ENCODE assay signal across 1 cellular context in genomic region chr1:20603473-20604464, GRCh38.
A peak's percentile ranks its signal among the peaks of the same experiment; 100 is the strongest.
TF ChIP-seq lines count a peak whose summit lies in the region.

No MANE protein-coding gene starts in this region.

TF ChIP-seq in HepG2, 621 proteins besides CTCF, POLR2A, EP300 and RAD21 (continued from another document):
- no peak for TF ChIP-seq SYNCRIP (IDR thresholded peaks at IDR 0.05; ENCODE audit: insufficient read depth, low read depth, low read length)
- no peak for TF ChIP-seq HDAC1 (CRISPR knock-in tag; IDR thresholded peaks at IDR 0.05)
- peak; percentile 47; the same call in 1 of the 2 replicates for TF ChIP-seq THAP11 (CRISPR knock-in tag; IDR thresholded peaks at IDR 0.05)
- peak; percentile 36 for TF ChIP-seq YY1 (IDR thresholded peaks at IDR 0.05; ENCODE audit: insufficient read depth, insufficient replicate concordance, low read depth, low read length)
- TF ChIP-seq ZNF136 (CRISPR knock-in tag; IDR thresholded peaks at IDR 0.05; ENCODE audit: low read depth), result no peak
- TF ChIP-seq NFYC (CRISPR knock-in tag; IDR thresholded peaks at IDR 0.05), result peak; percentile 47; the same call in 1 of the 2 replicates
- no peak for TF ChIP-seq TFDP1 (CRISPR knock-in tag; IDR thresholded peaks at IDR 0.05; ENCODE audit: borderline replicate concordance)
- no peak for TF ChIP-seq PAX8 (CRISPR knock-in tag; IDR thresholded peaks at IDR 0.05; ENCODE audit: borderline replicate concordance)
- TF ChIP-seq EZH2 (conservative IDR thresholded peaks at IDR 0.05; ENCODE audit: low read depth, low read length), result no peak
- TF ChIP-seq MAZ (IDR thresholded peaks at IDR 0.05; ENCODE audit: borderline replicate concordance, low read depth, low read length), result no peak
- TF ChIP-seq MAZ (CRISPR knock-in tag; IDR thresholded peaks at IDR 0.05; ENCODE audit: low read depth), result no peak
- TF ChIP-seq KDM3A (CRISPR knock-in tag; IDR thresholded peaks at IDR 0.05; ENCODE audit: low read depth), result no peak
- TF ChIP-seq, protein P1, sequence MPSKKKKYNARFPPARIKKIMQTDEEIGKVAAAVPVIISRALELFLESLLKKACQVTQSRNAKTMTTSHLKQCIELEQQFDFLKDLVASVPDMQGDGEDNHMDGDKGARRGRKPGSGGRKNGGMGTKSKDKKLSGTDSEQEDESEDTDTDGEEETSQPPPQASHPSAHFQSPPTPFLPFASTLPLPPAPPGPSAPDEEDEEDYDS (CRISPR knock-in tag; IDR thresholded peaks at IDR 0.05), result no peak
- no peak for TF ChIP-seq ZFP41 (CRISPR knock-in tag; IDR thresholded peaks at IDR 0.05; ENCODE audit: borderline replicate concordance)
- no peak for TF ChIP-seq SIX4 (CRISPR knock-in tag; IDR thresholded peaks at IDR 0.05)
- TF ChIP-seq TOPORS (CRISPR knock-in tag; IDR thresholded peaks at IDR 0.05), result no peak
- TF ChIP-seq, protein P2, sequence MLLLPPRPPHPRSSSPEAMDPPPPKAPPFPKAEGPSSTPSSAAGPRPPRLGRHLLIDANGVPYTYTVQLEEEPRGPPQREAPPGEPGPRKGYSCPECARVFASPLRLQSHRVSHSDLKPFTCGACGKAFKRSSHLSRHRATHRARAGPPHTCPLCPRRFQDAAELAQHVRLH (CRISPR knock-in tag; IDR thresholded peaks at IDR 0.05; ENCODE audit: borderline replicate concordance, low read depth), result no peak
- TF ChIP-seq, protein P3, sequence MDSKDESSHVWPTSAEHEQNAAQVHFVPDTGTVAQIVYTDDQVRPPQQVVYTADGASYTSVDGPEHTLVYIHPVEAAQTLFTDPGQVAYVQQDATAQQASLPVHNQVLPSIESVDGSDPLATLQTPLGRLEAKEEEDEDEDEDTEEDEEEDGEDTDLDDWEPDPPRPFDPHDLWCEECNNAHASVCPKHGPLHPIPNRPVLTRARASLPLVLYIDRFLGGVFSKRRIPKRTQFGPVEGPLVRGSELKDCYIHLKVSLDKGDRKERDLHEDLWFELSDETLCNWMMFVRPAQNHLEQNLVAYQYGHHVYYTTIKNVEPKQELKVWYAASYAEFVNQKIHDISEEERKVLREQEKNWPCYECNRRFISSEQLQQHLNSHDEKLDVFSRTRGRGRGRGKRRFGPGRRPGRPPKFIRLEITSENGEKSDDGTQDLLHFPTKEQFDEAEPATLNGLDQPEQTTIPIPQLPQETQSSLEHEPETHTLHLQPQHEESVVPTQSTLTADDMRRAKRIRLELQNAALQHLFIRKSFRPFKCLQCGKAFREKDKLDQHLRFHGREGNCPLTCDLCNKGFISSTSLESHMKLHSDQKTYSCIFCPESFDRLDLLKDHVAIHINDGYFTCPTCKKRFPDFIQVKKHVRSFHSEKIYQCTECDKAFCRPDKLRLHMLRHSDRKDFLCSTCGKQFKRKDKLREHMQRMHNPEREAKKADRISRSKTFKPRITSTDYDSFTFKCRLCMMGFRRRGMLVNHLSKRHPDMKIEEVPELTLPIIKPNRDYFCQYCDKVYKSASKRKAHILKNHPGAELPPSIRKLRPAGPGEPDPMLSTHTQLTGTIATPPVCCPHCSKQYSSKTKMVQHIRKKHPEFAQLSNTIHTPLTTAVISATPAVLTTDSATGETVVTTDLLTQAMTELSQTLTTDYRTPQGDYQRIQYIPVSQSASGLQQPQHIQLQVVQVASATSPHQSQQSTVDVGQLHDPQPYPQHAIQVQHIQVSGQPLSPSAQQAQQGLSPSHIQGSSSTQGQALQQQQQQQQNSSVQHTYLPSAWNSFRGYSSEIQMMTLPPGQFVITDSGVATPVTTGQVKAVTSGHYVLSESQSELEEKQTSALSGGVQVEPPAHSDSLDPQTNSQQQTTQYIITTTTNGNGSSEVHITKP (CRISPR knock-in tag; IDR thresholded peaks at IDR 0.05; ENCODE audit: low read depth), result no peak
- TF ChIP-seq, protein P4, sequence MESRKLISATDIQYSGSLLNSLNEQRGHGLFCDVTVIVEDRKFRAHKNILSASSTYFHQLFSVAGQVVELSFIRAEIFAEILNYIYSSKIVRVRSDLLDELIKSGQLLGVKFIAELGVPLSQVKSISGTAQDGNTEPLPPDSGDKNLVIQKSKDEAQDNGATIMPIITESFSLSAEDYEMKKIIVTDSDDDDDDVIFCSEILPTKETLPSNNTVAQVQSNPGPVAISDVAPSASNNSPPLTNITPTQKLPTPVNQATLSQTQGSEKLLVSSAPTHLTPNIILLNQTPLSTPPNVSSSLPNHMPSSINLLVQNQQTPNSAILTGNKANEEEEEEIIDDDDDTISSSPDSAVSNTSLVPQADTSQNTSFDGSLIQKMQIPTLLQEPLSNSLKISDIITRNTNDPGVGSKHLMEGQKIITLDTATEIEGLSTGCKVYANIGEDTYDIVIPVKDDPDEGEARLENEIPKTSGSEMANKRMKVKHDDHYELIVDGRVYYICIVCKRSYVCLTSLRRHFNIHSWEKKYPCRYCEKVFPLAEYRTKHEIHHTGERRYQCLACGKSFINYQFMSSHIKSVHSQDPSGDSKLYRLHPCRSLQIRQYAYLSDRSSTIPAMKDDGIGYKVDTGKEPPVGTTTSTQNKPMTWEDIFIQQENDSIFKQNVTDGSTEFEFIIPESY (CRISPR knock-in tag; IDR thresholded peaks at IDR 0.05), result no peak
- peak; percentile 72 for TF ChIP-seq ZNF143 (CRISPR knock-in tag; IDR thresholded peaks at IDR 0.05)
- no peak for TF ChIP-seq CREM (IDR thresholded peaks at IDR 0.05)
- TF ChIP-seq CREM (CRISPR knock-in tag; IDR thresholded peaks at IDR 0.05), result no peak
- TF ChIP-seq, protein P5, sequence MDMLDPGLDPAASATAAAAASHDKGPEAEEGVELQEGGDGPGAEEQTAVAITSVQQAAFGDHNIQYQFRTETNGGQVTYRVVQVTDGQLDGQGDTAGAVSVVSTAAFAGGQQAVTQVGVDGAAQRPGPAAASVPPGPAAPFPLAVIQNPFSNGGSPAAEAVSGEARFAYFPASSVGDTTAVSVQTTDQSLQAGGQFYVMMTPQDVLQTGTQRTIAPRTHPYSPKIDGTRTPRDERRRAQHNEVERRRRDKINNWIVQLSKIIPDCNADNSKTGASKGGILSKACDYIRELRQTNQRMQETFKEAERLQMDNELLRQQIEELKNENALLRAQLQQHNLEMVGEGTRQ (IDR thresholded peaks at IDR 0.05; ENCODE audit: low read depth, low read length), result peak; percentile 46; the same call in 1 of the 2 replicates
- TF ChIP-seq, protein P5 (CRISPR knock-in tag; IDR thresholded peaks at IDR 0.05; ENCODE audit: borderline replicate concordance), result peak; percentile 59; the same call in 1 of the 2 replicates
- TF ChIP-seq ZNF407 (CRISPR knock-in tag; IDR thresholded peaks at IDR 0.05; ENCODE audit: not compliant biosample characterization), result no peak
